In genomic region chr3:156705761-156706631, GRCh38 we compare ENCODE assay signal across 9 cellular contexts. TPM values are rescaled to one million over a fixed set of nuclear protein-coding genes. Genes with fewer than 3 reads are reported as not detected.
A peak's percentile ranks its signal among the peaks of the same experiment; 100 is the strongest.
DNase-seq lines count a peak whose midpoint lies in the region; ATAC-seq, FAIRE-seq and TF ChIP-seq lines count a peak whose summit lies in the region.
"Had no signal": no experiment of that assay in that cellular context is flagged by ENCODE, and none has a peak within 500 bp of the region (broad histone marks: within the 10 kb centered on the region; RNA-seq: fewer than 3 reads in every experiment).

No MANE protein-coding gene starts in this region.

- ATAC-seq in GM21619 (IDR thresholded peaks at IDR 0.05; ENCODE audit: unreplicated experiment), result peak; percentile 64

- H2BK5ac ChIP-seq in H9 (ENCODE audit: insufficient read length, low read length), result no peak overlapping the region

- POLR2A ChIA-PET in RWPE1 (lab: Yijun Ruan, JAX; ENCODE audit: low non-redundant PET), result no interaction called here

- no peak overlapping the region for H4K8ac ChIP-seq in H9 (replicated peaks; ENCODE audit: insufficient read length, low read depth, low read length)

- H3K27me3 Mint-ChIP-seq in H9 (ENCODE audit: low read depth), result no peaks in the 10 kb centered on the region

- H2BK12ac ChIP-seq in H9 (ENCODE audit: insufficient read length, low read depth, low read length), result no peak overlapping the region

- no peak overlapping the region for H2AFZ ChIP-seq in H9 (ENCODE audit: low read length)

- H3K4me3 Mint-ChIP-seq in H9, result no peak overlapping the region

- no peak overlapping the region for H3K56ac ChIP-seq in H9 (ENCODE audit: insufficient read length, low read depth, low read length)

- H4K5ac ChIP-seq in H9 (ENCODE audit: insufficient read length, low read depth, low read length), result no peak overlapping the region

- no peak overlapping the region for H3K4me2 ChIP-seq in H9 (ENCODE audit: insufficient read depth, insufficient read length, low read length)

- no peak overlapping the region for H2BK20ac ChIP-seq in H9 (ENCODE audit: low read depth, low read length, poor library complexity, severe bottlenecking)

- no peak overlapping the region for H3K18ac ChIP-seq in H9 (ENCODE audit: insufficient read length, low read depth, low read length)

- no peak overlapping the region for H2BK15ac ChIP-seq in H9 (ENCODE audit: low read depth, low read length)

- H3K4me1 Mint-ChIP-seq in H9, result no peaks in the 10 kb centered on the region

- H3K27ac Mint-ChIP-seq in H9, result no peak overlapping the region; a peak in 1 of 7 replicates

- TF ChIP-seq CTCF in HL-60 (IDR thresholded peaks at IDR 0.05; ENCODE audit: insufficient read depth, low read length), result no peak
- TF ChIP-seq CTCF in H9 (conservative IDR thresholded peaks at IDR 0.05), result no peak
- TF ChIP-seq CTCF in RWPE1 (conservative IDR thresholded peaks at IDR 0.05; ENCODE audit: low read depth), result no peak

- H3K36me3 Mint-ChIP-seq in H9 (ENCODE audit: insufficient read depth in 1 of 3, low read depth in 3 of 3), result peaks cover 9 to 39% (median 32%) of the 10 kb centered on the region in 3 experiments; a peak in 6 of 7 replicates

- TF ChIP-seq POLR2A in GM12892 (IDR thresholded peaks at IDR 0.05; ENCODE audit: low read depth, low read length), result no peak

- no peak overlapping the region for H2AK5ac ChIP-seq in H9 (ENCODE audit: insufficient read length, low read length)

- no peak overlapping the region for H3K4me3 ChIP-seq in HL-60 (replicated peaks; ENCODE audit: insufficient read depth, low read length)
- H3K4me3 ChIP-seq: SK-N-MC had no signal

- no peak overlapping the region for H4K91ac ChIP-seq in H9 (ENCODE audit: insufficient read length, low read depth, low read length)

- H3K14ac ChIP-seq in H9 (ENCODE audit: insufficient read depth, low read length), result no peak overlapping the region

- H3K23me2 ChIP-seq in H9 (ENCODE audit: insufficient read length, low read depth, low read length, poor library complexity, severe bottlenecking), result no peaks in the 10 kb centered on the region

- H3K27ac ChIP-seq in HL-60 (replicated peaks) (peak overlapping the region; percentile 64), epithelial cell of prostate (peak overlapping the region; percentile 51), H9 (ENCODE audit: insufficient read length, low read depth, low read length) (no peak overlapping the region), RWPE1 (no peak overlapping the region)

- H3K4ac ChIP-seq in H9 (ENCODE audit: low read depth, low read length), result no peak overlapping the region

- peak; percentile 38 for FAIRE-seq in GM12892 (lab: Jason Lieb, UNC)

- no peaks in the 10 kb centered on the region for H4K20me1 ChIP-seq in H9 (ENCODE audit: control insufficient read depth, insufficient read depth, insufficient read length)

- H3K9ac ChIP-seq in H9 (ENCODE audit: extremely low read depth, insufficient read length, low read length), result no peak overlapping the region

- H3K27me3 ChIP-seq in HL-60 (ENCODE audit: insufficient read depth, poor library complexity, severe bottlenecking) (no peaks in the 10 kb centered on the region), H9 (ENCODE audit: insufficient read depth, low read length) (no peaks in the 10 kb centered on the region)

- DNase-seq in GM12892 (ENCODE audit: insufficient read length), result no peak
- DNase-seq in HL-60 (ENCODE audit: low read depth in 1 of 2, low spot score in 1 of 2), result peak; percentile 14 to 30
- no peak for DNase-seq in epithelial cell of prostate (ENCODE audit: low read depth, low spot score)
- no peak for DNase-seq in HUDEP-2 (lab: John Stamatoyannopoulos, UW; ENCODE audit: unreplicated experiment in 76 of 76)
- no peak for DNase-seq in ecto neural progenitor cell (ENCODE audit: low spot score)
- DNase-seq in H9, result no peak
- DNase-seq in RWPE1 (ENCODE audit: low spot score), result no peak

- H2BK120ac ChIP-seq in H9 (ENCODE audit: low read depth, low read length, poor library complexity, severe bottlenecking), result no peak overlapping the region

- no peaks in the 10 kb centered on the region for H3K9me3 Mint-ChIP-seq in H9

- H3T11ph ChIP-seq in H9 (ENCODE audit: low read length), result no peak overlapping the region

- H3K23ac ChIP-seq in H9 (ENCODE audit: insufficient read length, low read depth, low read length), result no peak overlapping the region

- no peaks in the 10 kb centered on the region for H3K9me3 ChIP-seq in H9 (ENCODE audit: control insufficient read depth, low read depth, low read length)

- no CpG with 5 or more reads among the region's 3 CpGs for WGBS in H9 (ENCODE audit: extremely low coverage, insufficient read length, low lambda C conversion rate)

- CTCF ChIA-PET in RWPE1 (lab: Yijun Ruan, JAX), result no interaction called here

- no peaks in the 10 kb centered on the region for H3K79me2 ChIP-seq in H9 (ENCODE audit: insufficient read depth, low read length)

- H3K4me1 ChIP-seq in H9 (ENCODE audit: insufficient read depth, low read length), result no peaks in the 10 kb centered on the region

- H3K79me1 ChIP-seq in H9 (ENCODE audit: insufficient read depth, low read depth, low read length, poor library complexity, severe bottlenecking), result no peaks in the 10 kb centered on the region

RNA-seq across cellular contexts. Expression of gene TIPARP, which starts 31.6 kb away (rescaled TPM):
- polyA plus RNA-seq in GM12892 (2012; ENCODE audit: missing spikeins), result 29.5 TPM
- 5.9 TPM in 2 replicates for total RNA-seq in H9 (2021)

Comparison
In these comparisons a context has a peak if more than half of its experiments do, and no peak if none do; other contexts are left out.
1. DNase-seq: peak in HL-60 (2 of 2); none in GM12892 (single experiment), epithelial cell of prostate (single experiment), HUDEP-2 (0 of 76), ecto neural progenitor cell (single experiment), H9 (single experiment) and RWPE1 (single experiment).
2. H3K27ac ChIP-seq: peak in HL-60 (single experiment) and epithelial cell of prostate (single experiment); none in H9 (single experiment) and RWPE1 (single experiment).